1 cellular context compared by ENCODE assay signal in the genomic region with DNA sequence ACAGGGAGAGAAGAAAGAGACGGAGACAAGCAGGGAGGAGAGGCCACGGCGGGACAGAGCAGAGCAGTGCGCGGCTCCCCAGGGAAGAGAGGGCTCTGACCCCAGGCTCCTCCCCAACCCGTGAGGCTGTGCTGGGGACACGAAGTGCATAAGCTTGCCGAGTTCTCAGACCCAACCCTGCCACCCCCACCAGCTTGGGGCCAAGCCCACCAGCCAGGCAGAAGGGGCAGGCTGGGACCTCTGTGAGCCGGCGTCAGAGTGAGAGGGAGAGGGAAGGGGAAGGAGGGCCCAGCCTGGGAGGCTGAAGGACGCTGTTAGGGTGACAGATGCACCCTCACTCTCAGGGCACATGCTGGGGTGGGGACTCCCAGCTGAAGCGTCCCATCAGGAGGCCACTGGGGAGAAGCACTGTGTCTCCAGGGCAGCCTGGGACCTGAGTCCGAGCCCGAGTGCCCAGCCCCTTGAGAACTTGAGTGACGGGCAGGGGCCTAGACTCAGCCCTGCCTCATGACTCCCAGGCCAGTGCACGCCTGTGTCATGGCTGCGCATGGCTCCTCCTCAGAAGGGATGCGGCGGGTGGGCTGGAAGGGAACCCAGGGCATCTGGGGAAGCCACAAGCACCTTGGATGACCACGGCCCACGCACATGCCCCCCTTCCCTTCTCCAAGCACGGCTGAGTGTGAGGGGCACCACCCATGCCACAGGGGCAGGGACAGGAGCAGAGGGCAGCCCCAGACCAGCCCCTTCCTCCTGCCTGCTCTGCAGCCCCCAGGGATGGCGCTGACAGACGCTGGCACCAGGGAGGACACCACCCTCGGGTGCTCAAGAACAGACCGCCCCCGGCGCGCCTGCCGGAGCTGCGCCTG.
A peak's percentile ranks its signal among the peaks of the same experiment; 100 is the strongest.
TF ChIP-seq lines count a peak whose summit lies in the region.

No MANE protein-coding gene starts in this region.

TF ChIP-seq in HepG2, 621 proteins besides CTCF, POLR2A, EP300 and RAD21:
- TF ChIP-seq PCBP1 (IDR thresholded peaks at IDR 0.05; ENCODE audit: borderline replicate concordance, low read depth, low read length) (0 out of 2 replicates have a peak, but pooled peaks have one; percentile 41), ZBTB21 (CRISPR knock-in tag; IDR thresholded peaks at IDR 0.05) (no peak)
